Comparison of ENCODE assay signal across 27 cellular contexts in genomic region chr19:13758795-13759194, GRCh38.
"Had no signal": no experiment of that assay in that cellular context is flagged by ENCODE, and none has a peak within 500 bp of the region (broad histone marks: within the 10 kb centered on the region; RNA-seq: fewer than 3 reads in every experiment).

No MANE protein-coding gene starts in this region.

- H3K27me3 ChIP-seq: brain microvascular endothelial cell, esophagus squamous epithelium, gastroesophageal sphincter had no signal

- DNase-seq: activated CD4-positive, alpha-beta memory T cell treated with anti-CD3 and anti-CD28 coated beads for 36 hours; activated CD4-positive, alpha-beta T cell treated with anti-CD3 and anti-CD28 coated beads for 36 hours; activated CD4-positive, alpha-beta T cell treated with anti-CD3 and anti-CD28 coated beads, Interleukin-2, amount 10 ng/mL, durations not matched to agents 24 days and 14 days; activated CD4-positive, CD25-positive, alpha-beta regulatory T cell; activated CD4-positive, CD25-positive, alpha-beta regulatory T cell treated with anti-CD3 and anti-CD28 coated beads, Interleukin-2, amount 50 U/mL, for 72 hours; activated CD8-positive, alpha-beta memory T cell treated with anti-CD3 and anti-CD28 coated beads, Interleukin-2, amount 50 U/mL, for 48 hours; activated CD8-positive, alpha-beta T cell treated with anti-CD3 and anti-CD28 coated beads, Interleukin-2, amount 10 ng/mL, durations not matched to agents 7 days and 5 days; activated gamma-delta T cell treated with Interleukin-2 at 50 U/mL for 16 hours; activated naive CD4-positive, alpha-beta T cell treated with anti-CD3 and anti-CD28 coated beads, Interleukin-2, amount 50 U/mL, for 16 hours; activated naive CD4-positive, alpha-beta T cell treated with Interleukin-2 at 50 U/mL for 16 hours; activated T-cell treated with anti-CD3 and anti-CD28 coated beads for 4 hours; activated T-cell treated with anti-CD3 and anti-CD28 coated beads, Interleukin-2, amount 50 U/mL, for 24 hours; activated T-cell treated with anti-CD3 and anti-CD28 coated beads, Interleukin-2, amount 50 U/mL, for 72 hours; amniotic stem cell; anterior cingulate cortex; brain microvascular endothelial cell; cortex of kidney; dermis blood vessel endothelial cell; effector CD4-positive, alpha-beta T cell; effector memory CD8-positive, alpha-beta T cell; esophagus squamous epithelium; foreskin melanocyte; head of caudate nucleus; T-helper 1 cell; T-helper 17 cell had no signal

- H3K4me3 ChIP-seq: esophagus squamous epithelium, gastroesophageal sphincter had no signal

- H3K27ac ChIP-seq: brain microvascular endothelial cell, epithelial cell of prostate, esophagus squamous epithelium, gastroesophageal sphincter had no signal

- H3K9me3 ChIP-seq: esophagus squamous epithelium, gastroesophageal sphincter had no signal

- ATAC-seq: activated CD4-positive, alpha-beta T cell treated with anti-CD3 and anti-CD28 coated beads for 36 hours; activated CD8-positive, alpha-beta T cell treated with anti-CD3 and anti-CD28 coated beads, Interleukin-2, amount 10 ng/mL, durations not matched to agents 7 days and 5 days; activated T-cell treated with anti-CD3 and anti-CD28 coated beads, Interleukin-2, amount 50 U/mL, for 72 hours; effector memory CD8-positive, alpha-beta T cell; gastroesophageal sphincter; T-helper 17 cell had no signal
